In genomic region chr3:31984321-31984720, GRCh38 we compare ENCODE assay signal across 20 cellular contexts. TPM values are rescaled to one million over a fixed set of nuclear protein-coding genes. Genes with fewer than 3 reads are reported as not detected.
"Had no signal": no experiment of that assay in that cellular context is flagged by ENCODE, and none has a peak within 500 bp of the region (broad histone marks: within the 10 kb centered on the region; RNA-seq: fewer than 3 reads in every experiment).

No MANE protein-coding gene starts in this region.

- H3K4me2 ChIP-seq: hepatocyte had no signal

- H3K36me3 Mint-ChIP-seq: naive thymus-derived CD8-positive, alpha-beta T cell had no signal

- DNase-seq: central memory CD4-positive, alpha-beta T cell; effector CD4-positive, alpha-beta T cell; foreskin keratinocyte; head of caudate nucleus; kidney; left cardiac atrium; left ventricle myocardium inferior; mesendoderm; naive thymus-derived CD8-positive, alpha-beta T cell; psoas muscle; retina; right lobe of liver; stimulated activated CD4-positive, alpha-beta T cell treated with anti-CD3 and anti-CD28 coated beads, Interleukin-2, amount 100 ng/mL, for 24 hours; stimulated activated naive CD8-positive, alpha-beta T cell treated with anti-CD3 and anti-CD28 coated beads, Interleukin-15, amount 100 ng/mL, for 72 hours; testis had no signal

- H3K27ac Mint-ChIP-seq: naive thymus-derived CD8-positive, alpha-beta T cell had no signal

- H3K36me3 ChIP-seq: left ventricle myocardium inferior, neutrophil, right lobe of liver, tibial nerve had no signal

- H3K4me3 Mint-ChIP-seq: naive thymus-derived CD8-positive, alpha-beta T cell; stimulated activated naive CD8-positive, alpha-beta T cell treated with anti-CD3 and anti-CD28 coated beads, Interleukin-15, amount 100 ng/mL, for 72 hours had no signal

- H3K9me3 ChIP-seq: neutrophil, right lobe of liver, testis had no signal

- H2AFZ ChIP-seq: hepatocyte had no signal

- ATAC-seq: foreskin keratinocyte; left cardiac atrium; naive thymus-derived CD8-positive, alpha-beta T cell; psoas muscle; right lobe of liver; stimulated activated naive CD8-positive, alpha-beta T cell treated with anti-CD3 and anti-CD28 coated beads, Interleukin-15, amount 100 ng/mL, for 72 hours had no signal

- H3K9me3 Mint-ChIP-seq: stimulated activated naive CD8-positive, alpha-beta T cell treated with anti-CD3 and anti-CD28 coated beads, Interleukin-15, amount 100 ng/mL, for 72 hours had no signal

- H3K4me1 ChIP-seq: testis had no signal

- H3K27me3 ChIP-seq: foreskin keratinocyte, hepatocyte, testis, tibial nerve had no signal

- H3K27ac ChIP-seq: coronary artery, foreskin keratinocyte, hepatocyte, left ventricle myocardium inferior, neutrophil, psoas muscle, right lobe of liver, testis, tibial nerve had no signal

- H3K4me3 ChIP-seq: coronary artery, hepatocyte, left ventricle myocardium inferior, lung, psoas muscle, right lobe of liver, testis, tibial nerve had no signal

RNA-seq across cellular contexts. Expression of gene ZNF860, which starts 2.8 kb away (rescaled TPM):
- total RNA-seq: psoas muscle had no signal
- polyA plus RNA-seq: naive thymus-derived CD8-positive, alpha-beta T cell had no signal
